18 cellular contexts compared by ENCODE assay signal in genomic region chr1:50176563-50176885, GRCh38.
"Had no signal": no experiment of that assay in that cellular context is flagged by ENCODE, and none has a peak within 500 bp of the region (broad histone marks: within the 10 kb centered on the region; RNA-seq: fewer than 3 reads in every experiment).

No MANE protein-coding gene starts in this region.

- H3K4me1 ChIP-seq: spleen, tibial artery, upper lobe of left lung, uterus had no signal

- H3K36me3 ChIP-seq: esophagus muscularis mucosa, gastrocnemius medialis, neutrophil, spleen, tibial artery, upper lobe of left lung, uterus had no signal

- H3K27ac ChIP-seq: epithelial cell of prostate, esophagus muscularis mucosa, gastrocnemius medialis, neutrophil, psoas muscle, spleen, tibial artery, upper lobe of left lung, uterus had no signal

- H3K27me3 ChIP-seq: gastrocnemius medialis, neutrophil, upper lobe of left lung, uterus had no signal

- H3K4me3 ChIP-seq: esophagus muscularis mucosa, gastrocnemius medialis, psoas muscle, spleen, tibial artery, upper lobe of left lung, uterus had no signal

- H3K9me3 ChIP-seq: esophagus muscularis mucosa, gastrocnemius medialis, neutrophil, psoas muscle, spleen, tibial artery, upper lobe of left lung, uterus had no signal

- ATAC-seq: effector memory CD8-positive, alpha-beta T cell; gastrocnemius medialis; naive thymus-derived CD4-positive, alpha-beta T cell; sciatic nerve; stimulated activated memory B cell treated with anti-CD40 and anti-IgM and Interleukin-4, amounts not matched to agents 10 μg/mL and 1 μg/mL and 100 μg/mL, for 72 hours had no signal

- DNase-seq: effector memory CD8-positive, alpha-beta T cell; gastrocnemius medialis; immature natural killer cell; naive thymus-derived CD4-positive, alpha-beta T cell; psoas muscle; retina; spleen; stimulated activated CD4-positive, alpha-beta T cell treated with anti-CD3 and anti-CD28 coated beads, Interleukin-15, amount 100 ng/mL, for 24 hours; stimulated activated CD4-positive, alpha-beta T cell treated with anti-CD3 and anti-CD28 coated beads, Interleukin-1b, Interleukin-23, amount 100 ng/mL, for 48 hours; stimulated activated CD4-positive, alpha-beta T cell treated with anti-CD3 and anti-CD28 coated beads, Interleukin-4, amount 100 ng/mL, for 24 hours; tibial artery; upper lobe of left lung; uterus had no signal
